9 cellular contexts compared by ENCODE assay signal in genomic region chr5:98933446-98934072, GRCh38. TPM values are rescaled to one million over a fixed set of nuclear protein-coding genes. Genes with fewer than 3 reads are reported as not detected.
DNase-seq lines count a peak whose midpoint lies in the region; ATAC-seq and TF ChIP-seq lines count a peak whose summit lies in the region.
"Had no signal": no experiment of that assay in that cellular context is flagged by ENCODE, and none has a peak within 500 bp of the region (broad histone marks: within the 10 kb centered on the region; RNA-seq: fewer than 3 reads in every experiment).

No MANE protein-coding gene starts in this region.

- H3K4me3 ChIP-seq in left ventricle myocardium inferior = no peak overlapping the region

- no peak for DNase-seq in left ventricle myocardium inferior
- DNase-seq in cardiac septum (ENCODE audit: low spot score) = no peak
- peak; percentile 28 for DNase-seq in activated CD4-positive, alpha-beta memory T cell treated with anti-CD3 and anti-CD28 coated beads, Interleukin-2, amount 10 ng/mL, durations not matched to agents 7 days and 5 days
- DNase-seq in stimulated activated naive B cell treated with anti-CD40 and anti-IgM and Interleukin-4, amounts not matched to agents 10 μg/mL and 1 μg/mL and 100 μg/mL, for 72 hours = peak; percentile 56
- DNase-seq in DMS79 treated with DMSO at 0.1 percent for 48 hours (lab: John Stamatoyannopoulos, UW) = no peak
- no peak for DNase-seq in mucosa of gallbladder (ENCODE audit: low spot score)
- DNase-seq in DMS 273 (lab: John Stamatoyannopoulos, UW; ENCODE audit: unreplicated experiment) = no peak

- peaks cover 4% of the 10 kb centered on the region for H3K36me3 ChIP-seq in left ventricle myocardium inferior

- intact Hi-C loops in left ventricle myocardium inferior (cut with micrococcal nuclease) (no loop called here), cardiac septum (cut with DNase I) (no loop called here)

- H3K4me1 ChIP-seq in left ventricle myocardium inferior = peaks cover 91% of the 10 kb centered on the region

- H3K27me3 Mint-ChIP-seq in activated CD4-positive, alpha-beta memory T cell treated with anti-CD3 and anti-CD28 coated beads, Interleukin-2, amount 10 ng/mL, durations not matched to agents 7 days and 5 days = no peaks in the 10 kb centered on the region
- H3K27me3 Mint-ChIP-seq in stimulated activated naive B cell treated with anti-CD40 and anti-IgM and Interleukin-4, amounts not matched to agents 10 μg/mL and 1 μg/mL and 100 μg/mL, for 72 hours = no peaks in the 10 kb centered on the region

- peaks cover 22% of the 10 kb centered on the region for H3K36me3 Mint-ChIP-seq in activated CD4-positive, alpha-beta memory T cell treated with anti-CD3 and anti-CD28 coated beads, Interleukin-2, amount 10 ng/mL, durations not matched to agents 7 days and 5 days (ENCODE audit: low read depth)
- peaks cover 4 to 16% of the 10 kb centered on the region in 2 donors for H3K36me3 Mint-ChIP-seq in stimulated activated naive B cell treated with anti-CD40 and anti-IgM and Interleukin-4, amounts not matched to agents 10 μg/mL and 1 μg/mL and 100 μg/mL, for 72 hours

- POLR2A ChIA-PET in activated CD4-positive, alpha-beta memory T cell treated with anti-CD3 and anti-CD28 coated beads, Interleukin-2, amount 10 ng/mL, durations not matched to agents 7 days and 5 days (lab: Charles Lee) = interaction anchor here (0.7 to 1.5 kb wide), 7 partner anchors 9 to 104 kb away, joined by 3 to 5 read pairs (median 4); no protein-coding TSS in a partner anchor

- CTCF ChIA-PET in activated CD4-positive, alpha-beta memory T cell treated with anti-CD3 and anti-CD28 coated beads, Interleukin-2, amount 10 ng/mL, durations not matched to agents 7 days and 5 days (lab: Charles Lee) = interaction anchor here (1.0 to 1.5 kb wide), 5 partner anchors 27 to 165 kb away, joined by 3 to 6 read pairs (median 4); no protein-coding TSS in a partner anchor

- peak overlapping the region; percentile 70 for H3K27ac Mint-ChIP-seq in activated CD4-positive, alpha-beta memory T cell treated with anti-CD3 and anti-CD28 coated beads, Interleukin-2, amount 10 ng/mL, durations not matched to agents 7 days and 5 days
- peak overlapping the region; percentile 98 for H3K27ac Mint-ChIP-seq in stimulated activated naive B cell treated with anti-CD40 and anti-IgM and Interleukin-4, amounts not matched to agents 10 μg/mL and 1 μg/mL and 100 μg/mL, for 72 hours

- peak overlapping the region; percentile 54 for H3K27ac ChIP-seq in left ventricle myocardium inferior (replicated peaks)
- H3K27ac ChIP-seq: VCaP had no signal

- H3K9me3 ChIP-seq in left ventricle myocardium inferior (replicated peaks) = no peaks in the 10 kb centered on the region

- no peak for TF ChIP-seq CTCF in left ventricle myocardium inferior (IDR thresholded peaks at IDR 0.05; ENCODE audit: borderline replicate concordance)

- H3K27me3 ChIP-seq in left ventricle myocardium inferior (ENCODE audit: low read depth) = no peaks in the 10 kb centered on the region

- peak overlapping the region; percentile 1 for H3K4me3 Mint-ChIP-seq in activated CD4-positive, alpha-beta memory T cell treated with anti-CD3 and anti-CD28 coated beads, Interleukin-2, amount 10 ng/mL, durations not matched to agents 7 days and 5 days
- peak overlapping the region; percentile 47 to 69 for H3K4me3 Mint-ChIP-seq in stimulated activated naive B cell treated with anti-CD40 and anti-IgM and Interleukin-4, amounts not matched to agents 10 μg/mL and 1 μg/mL and 100 μg/mL, for 72 hours

- H3K4me1 Mint-ChIP-seq in activated CD4-positive, alpha-beta memory T cell treated with anti-CD3 and anti-CD28 coated beads, Interleukin-2, amount 10 ng/mL, durations not matched to agents 7 days and 5 days = peaks cover 42% of the 10 kb centered on the region
- peaks cover 24 to 38% of the 10 kb centered on the region in 2 donors for H3K4me1 Mint-ChIP-seq in stimulated activated naive B cell treated with anti-CD40 and anti-IgM and Interleukin-4, amounts not matched to agents 10 μg/mL and 1 μg/mL and 100 μg/mL, for 72 hours

- no peaks in the 10 kb centered on the region for H3K9me3 Mint-ChIP-seq in activated CD4-positive, alpha-beta memory T cell treated with anti-CD3 and anti-CD28 coated beads, Interleukin-2, amount 10 ng/mL, durations not matched to agents 7 days and 5 days
- H3K9me3 Mint-ChIP-seq in stimulated activated naive B cell treated with anti-CD40 and anti-IgM and Interleukin-4, amounts not matched to agents 10 μg/mL and 1 μg/mL and 100 μg/mL, for 72 hours = peaks cover 3 to 5% of the 10 kb centered on the region in 2 donors

- peak; percentile 23 for ATAC-seq in HG03103 (IDR thresholded peaks at IDR 0.05; ENCODE audit: low read depth, unreplicated experiment)
- ATAC-seq in stimulated activated naive B cell treated with anti-CD40 and anti-IgM and Interleukin-4, amounts not matched to agents 10 μg/mL and 1 μg/mL and 100 μg/mL, for 72 hours (replicated peaks) = peak; percentile 28 to 35

RNA-seq across cellular contexts. Expression of gene CHD1, which starts 4.8 kb away (rescaled TPM):
- 11.6 TPM for total RNA-seq in left ventricle myocardium inferior
- 16.8 TPM for total RNA-seq in cardiac septum
- total RNA-seq in activated CD4-positive, alpha-beta memory T cell treated with anti-CD3 and anti-CD28 coated beads, Interleukin-2, amount 10 ng/mL, durations not matched to agents 7 days and 5 days = 10 to 100 TPM; 45.4 to 47.5 TPM
- total RNA-seq in mucosa of gallbladder = 26.5 TPM

Comparison
In these comparisons a context has a peak if more than half of its experiments do, and no peak if none do; other contexts are left out.
1. DNase-seq: peak in activated CD4-positive, alpha-beta memory T cell treated with anti-CD3 and anti-CD28 coated beads, Interleukin-2, amount 10 ng/mL, durations not matched to agents 7 days and 5 days (single experiment) and stimulated activated naive B cell treated with anti-CD40 and anti-IgM and Interleukin-4, amounts not matched to agents 10 μg/mL and 1 μg/mL and 100 μg/mL, for 72 hours (single experiment); none in left ventricle myocardium inferior (single experiment), cardiac septum (single experiment), DMS79 treated with DMSO at 0.1 percent for 48 hours (single experiment), mucosa of gallbladder (single experiment) and DMS 273 (single experiment).